8 cellular contexts compared by ENCODE assay signal in the genomic region with DNA sequence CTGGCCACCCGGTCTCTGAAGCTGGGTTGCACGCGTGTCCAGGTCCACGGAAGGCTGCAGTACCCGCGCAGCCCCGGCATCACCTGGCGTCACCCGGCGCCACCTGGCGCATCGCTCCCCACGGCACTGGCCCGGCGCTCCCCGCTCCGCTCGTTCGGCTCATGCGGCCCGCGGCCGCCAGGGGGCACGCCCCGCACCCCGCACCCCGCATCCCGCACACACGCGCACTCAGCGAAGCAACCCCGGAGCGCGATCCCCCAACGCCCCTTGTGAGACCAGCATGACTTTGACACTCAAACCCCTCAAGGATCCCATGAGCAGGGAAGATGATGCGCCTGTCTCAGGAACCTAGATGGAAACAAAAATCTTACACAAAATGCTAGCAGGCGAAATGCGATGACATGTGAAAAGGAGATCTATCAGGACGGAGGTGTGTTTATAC.
A peak's percentile ranks its signal among the peaks of the same experiment; 100 is the strongest.
DNase-seq lines count a peak whose midpoint lies in the region; ATAC-seq lines count a peak whose summit lies in the region.

No MANE protein-coding gene starts in this region.

- peak; percentile 77 for DNase-seq in DMS53 treated with DMSO at 0.1 percent for 48 hours (lab: John Stamatoyannopoulos, UW; ENCODE audit: unreplicated experiment)
- DNase-seq in SW480 (ENCODE audit: low spot score), result peak; percentile 53
- peak; percentile 72 for DNase-seq in astrocyte of the hippocampus (ENCODE audit: low read depth, low spot score)
- peak; percentile 93 for DNase-seq in iPS-NIHi11 (ENCODE audit: low spot score)
- DNase-seq in stimulated activated CD4-positive, alpha-beta T cell treated with anti-CD3 and anti-CD28 coated beads, Interleukin-2, amount 100 ng/mL, for 4 hours (ENCODE audit: low read depth), result peak; percentile 33
- no peak for DNase-seq in medulla oblongata (ENCODE audit: extremely low spot score)

- peak; percentile 40 for ATAC-seq in HG02852 (IDR thresholded peaks at IDR 0.05; ENCODE audit: unreplicated experiment)
- no peak for ATAC-seq in HG02588 (IDR thresholded peaks at IDR 0.05; ENCODE audit: unreplicated experiment)
